8 cellular contexts compared by ENCODE assay signal in genomic region chr20:2387180-2387577, GRCh38. TPM values are rescaled to one million over a fixed set of nuclear protein-coding genes. Genes with fewer than 3 reads are reported as not detected.
DNase-seq lines count a peak whose midpoint lies in the region; ATAC-seq, FAIRE-seq and TF ChIP-seq lines count a peak whose summit lies in the region.

No MANE protein-coding gene starts in this region.

- no peaks in the 10 kb centered on the region for H3K36me3 ChIP-seq in CD8-positive, alpha-beta T cell (ENCODE audit: insufficient read depth, low read length)
- no peaks in the 10 kb centered on the region for H3K36me3 ChIP-seq in RWPE2 (ENCODE audit: low read depth)
- no peaks in the 10 kb centered on the region for H3K36me3 ChIP-seq in aorta (ENCODE audit: control insufficient read depth in 1 of 2, insufficient read depth in 2 of 2, low read length in 1 of 2)

- H3K4me3 ChIP-seq in CD8-positive, alpha-beta T cell (ENCODE audit: low read depth, low read length), result no peak overlapping the region
- H3K4me3 ChIP-seq in RWPE2 (ENCODE audit: severe bottlenecking) (no peak overlapping the region), aorta (ENCODE audit: low read length in 2 of 2) (no peak overlapping the region)

- H3K4me1 ChIP-seq in CD8-positive, alpha-beta T cell (ENCODE audit: insufficient read depth, low read length), result no peaks in the 10 kb centered on the region
- H3K4me1 ChIP-seq in RWPE2 (ENCODE audit: insufficient read depth, poor library complexity, severe bottlenecking) (peaks cover 21% of the 10 kb centered on the region), aorta (ENCODE audit: control insufficient read depth in 1 of 2, insufficient read depth in 2 of 2, low read length in 2 of 2) (no peaks in the 10 kb centered on the region)

- POLR2A ChIA-PET in CD8-positive, alpha-beta T cell (lab: Charles Lee), result no interaction called here

- no peak for ATAC-seq in CD8-positive, alpha-beta T cell
- ATAC-seq in RWPE2 (ENCODE audit: low read depth), result peak; percentile 18
- ATAC-seq in natural killer cell, result peak; percentile 65 to 75 (median 70)
- ATAC-seq in GM21528 (IDR thresholded peaks at IDR 0.05; ENCODE audit: low FRiP score, unreplicated experiment), result no peak
- ATAC-seq in aorta (ENCODE audit: low FRiP score), result no peak

- no peak for TF ChIP-seq POLR2A in H54 (IDR thresholded peaks at IDR 0.05; ENCODE audit: low read depth, low read length)

- intact Hi-C loops in CD8-positive, alpha-beta T cell (cut with DNase I, micrococcal nuclease), result no loop called here
- intact Hi-C loops in natural killer cell (cut with micrococcal nuclease), result no loop called here
- intact Hi-C loops in aorta (cut with DNase I), result no loop called here

- H3K27me3 ChIP-seq in CD8-positive, alpha-beta T cell (ENCODE audit: insufficient read depth, low read length), result no peaks in the 10 kb centered on the region
- H3K27me3 ChIP-seq in RWPE2 (ENCODE audit: insufficient read depth, poor library complexity, severe bottlenecking), result no peaks in the 10 kb centered on the region
- no peaks in the 10 kb centered on the region for H3K27me3 ChIP-seq in aorta (ENCODE audit: control insufficient read depth in 1 of 2, insufficient read depth in 2 of 2, low read length in 1 of 2)

- WGBS in aorta, 2 donors, result 33 to 39% methylated on average over 2 of the region's 2 CpGs

- H3K9me3 Mint-ChIP-seq in CD8-positive, alpha-beta T cell, result peaks cover 20% of the 10 kb centered on the region
- no peaks in the 10 kb centered on the region for H3K9me3 Mint-ChIP-seq in natural killer cell

- H3K27me3 Mint-ChIP-seq in CD8-positive, alpha-beta T cell (ENCODE audit: low read depth), result peaks cover 2% of the 10 kb centered on the region
- H3K27me3 Mint-ChIP-seq in natural killer cell (ENCODE audit: low read depth in 2 of 2), result peaks cover 8 to 13% of the 10 kb centered on the region in 2 donors

- TF ChIP-seq CTCF in CD8-positive, alpha-beta T cell (IDR thresholded peaks at IDR 0.05), result peak; percentile 29
- TF ChIP-seq CTCF in RWPE2 (IDR thresholded peaks at IDR 0.05; ENCODE audit: poor library complexity, severe bottlenecking) (peak; percentile 70), natural killer cell (IDR thresholded peaks at IDR 0.05) (peak; percentile 12)

- H3K4me1 Mint-ChIP-seq in CD8-positive, alpha-beta T cell (ENCODE audit: low read depth), result peaks cover 5% of the 10 kb centered on the region
- H3K4me1 Mint-ChIP-seq in natural killer cell, result no peaks in the 10 kb centered on the region

- H3K9me3 ChIP-seq in CD8-positive, alpha-beta T cell (ENCODE audit: low read length), result peaks cover 5% of the 10 kb centered on the region
- H3K9me3 ChIP-seq in RWPE2 (ENCODE audit: severe bottlenecking), result no peaks in the 10 kb centered on the region
- H3K9me3 ChIP-seq in aorta (ENCODE audit: control insufficient read depth, low read length), result peaks cover 12% of the 10 kb centered on the region

- no peaks in the 10 kb centered on the region for H3K36me3 Mint-ChIP-seq in CD8-positive, alpha-beta T cell
- no peaks in the 10 kb centered on the region for H3K36me3 Mint-ChIP-seq in natural killer cell

- no peak overlapping the region for H3K27ac ChIP-seq in CD8-positive, alpha-beta T cell (ENCODE audit: low read depth, low read length)
- H3K27ac ChIP-seq in RWPE2 (ENCODE audit: poor library complexity, severe bottlenecking) (peak overlapping the region; percentile 84), aorta (ENCODE audit: low read depth in 1 of 2, low read length in 2 of 2) (no peak overlapping the region)

- H3K27ac Mint-ChIP-seq in CD8-positive, alpha-beta T cell, result no peak overlapping the region
- H3K27ac Mint-ChIP-seq in natural killer cell, result no peak overlapping the region

- no peak overlapping the region for H3K4me3 Mint-ChIP-seq in CD8-positive, alpha-beta T cell
- H3K4me3 Mint-ChIP-seq in natural killer cell, result no peak overlapping the region

- no peak for FAIRE-seq in H54 (lab: Jason Lieb, UNC)

- CTCF ChIA-PET in CD8-positive, alpha-beta T cell (lab: Charles Lee), result interaction anchor here (1.1 kb wide), 1 partner anchor 18 kb away, joined by 4 read pairs; no protein-coding TSS in a partner anchor

- DNase-seq in CD8-positive, alpha-beta T cell, result peak in 3 of 7 experiments; percentile 20 to 28 (median 21)
- DNase-seq in H54 (ENCODE audit: insufficient read length, low spot score) (peak; percentile 43), RWPE2 (ENCODE audit: low spot score) (no peak), astrocyte of the hippocampus (ENCODE audit: low read depth, low spot score) (peak; percentile 29), natural killer cell (no peak), OCI-M2 (lab: John Stamatoyannopoulos, UW; ENCODE audit: unreplicated experiment) (no peak), aorta (no peak)

RNA-seq across cellular contexts. Expression of gene TGM6, which starts 6.5 kb away (rescaled TPM):
- not detected for total RNA-seq in CD8-positive, alpha-beta T cell
- total RNA-seq in natural killer cell (not detected), aorta (not detected)
- polyA plus RNA-seq in aorta, result not detected

Comparison
In these comparisons a context has a peak if more than half of its experiments do, and no peak if none do; other contexts are left out.
1. ATAC-seq: peak in RWPE2 (single experiment) and natural killer cell (3 of 3); none in CD8-positive, alpha-beta T cell (single experiment), GM21528 (single experiment) and aorta (single experiment).
2. DNase-seq: peak in H54 (single experiment) and astrocyte of the hippocampus (single experiment); none in RWPE2 (single experiment), natural killer cell (single experiment), OCI-M2 (single experiment) and aorta (0 of 2).
3. CTCF ChIP-seq: peak in every context shown above with its lines; median percentile 70 in RWPE2; 29 in CD8-positive, alpha-beta T cell; 12 in natural killer cell.